In the genomic region with DNA sequence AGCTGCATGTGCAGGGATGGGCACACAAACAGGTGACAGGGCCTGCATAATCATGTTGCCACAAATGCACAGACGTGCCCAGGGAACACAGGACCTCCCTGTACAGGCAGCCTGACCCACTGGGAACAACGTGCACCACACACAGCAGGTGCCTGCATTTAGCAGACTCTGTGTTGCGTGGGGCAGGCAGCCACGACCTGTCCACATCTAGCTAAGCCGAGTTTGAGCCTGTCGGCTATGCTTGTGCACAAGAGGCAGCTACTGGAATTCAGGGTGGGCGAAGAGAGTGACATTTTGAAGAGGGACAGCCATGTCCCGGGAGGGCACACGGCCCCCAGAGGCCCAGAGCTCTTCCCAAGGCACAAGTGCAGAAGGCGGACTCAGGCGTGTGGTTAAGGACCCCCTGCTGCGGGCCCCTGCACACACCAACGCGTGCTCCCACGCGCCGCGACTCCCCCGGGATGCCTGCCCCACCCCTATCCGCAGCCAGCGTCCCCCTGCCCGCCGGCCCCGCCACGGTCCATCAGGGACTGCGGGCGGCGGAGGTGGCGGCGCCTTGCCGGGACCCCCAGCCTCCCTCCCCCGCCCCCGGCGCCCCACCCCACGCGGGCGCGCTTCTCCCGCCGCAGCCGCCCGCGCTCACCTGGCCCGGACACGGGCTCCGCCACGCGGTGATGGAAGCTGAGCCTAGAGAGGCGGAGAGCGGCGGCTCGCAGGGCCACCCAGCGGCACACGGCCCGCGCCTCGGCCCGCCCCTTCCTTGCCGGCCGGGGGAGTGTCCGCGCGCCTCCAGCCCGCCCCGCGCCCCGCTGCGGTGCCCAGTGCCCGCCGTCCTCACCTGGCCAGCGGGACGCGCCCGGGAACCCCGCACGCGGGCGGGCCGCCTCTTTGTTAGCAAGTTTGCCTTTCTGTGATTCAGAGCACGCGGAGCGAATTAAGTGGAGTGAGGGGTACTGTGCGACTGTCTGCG, we compare ENCODE assay signal across 9 cellular contexts.
A peak's percentile ranks its signal among the peaks of the same experiment; 100 is the strongest.
DNase-seq lines count a peak whose midpoint lies in the region; ATAC-seq and TF ChIP-seq lines count a peak whose summit lies in the region.
"Had no signal": no experiment of that assay in that cellular context is flagged by ENCODE, and none has a peak within 500 bp of the region (broad histone marks: within the 10 kb centered on the region; RNA-seq: fewer than 3 reads in every experiment).

No MANE protein-coding gene starts in this region.

- TF ChIP-seq CTCF in CD4-positive, alpha-beta T cell (IDR thresholded peaks at IDR 0.05) = no peak

- no peak overlapping the region for H3K4ac ChIP-seq in mesendoderm (ENCODE audit: low read depth, low read length)

- H3K9ac ChIP-seq in HUES64 (ENCODE audit: low read depth, low read length) = peak overlapping the region; percentile 38; the same call in 1 of the 2 replicates
- H3K9ac ChIP-seq in mesendoderm (ENCODE audit: low read length) = peak overlapping the region; percentile 19

- DNase-seq in ACHN = peak; percentile 46
- DNase-seq in mesendoderm = peak; percentile 24
- no peak for DNase-seq in CD4-positive, alpha-beta T cell
- DNase-seq: activated naive CD8-positive, alpha-beta T cell treated with anti-CD3 and anti-CD28 coated beads for 36 hours had no signal

- H3K9me3 ChIP-seq in HUES64 (ENCODE audit: insufficient read depth, low read depth, low read length) (no peaks in the 10 kb centered on the region), ectodermal cell (ENCODE audit: control insufficient read depth, low read length) (no peaks in the 10 kb centered on the region)
- no peaks in the 10 kb centered on the region for H3K9me3 ChIP-seq in CD4-positive, alpha-beta T cell (ENCODE audit: control insufficient read depth, low read length)

- peaks cover 49% of the 10 kb centered on the region for H3K27me3 ChIP-seq in HUES64 (ENCODE audit: insufficient read depth, low read length)
- peaks cover 44% of the 10 kb centered on the region for H3K27me3 ChIP-seq in ectodermal cell (ENCODE audit: control insufficient read depth, insufficient read depth, low read length, poor library complexity, severe bottlenecking)
- H3K27me3 ChIP-seq in mesendoderm (ENCODE audit: insufficient read depth, low read length, poor library complexity) = no peaks in the 10 kb centered on the region
- peaks cover 37% of the 10 kb centered on the region for H3K27me3 ChIP-seq in CD4-positive, alpha-beta T cell (ENCODE audit: control insufficient read depth, insufficient read depth, low read length)

- no peak overlapping the region for H2AK5ac ChIP-seq in mesendoderm (ENCODE audit: low read length)

- no peak overlapping the region for H3K18ac ChIP-seq in mesendoderm (ENCODE audit: low read length)

- H3K79me2 ChIP-seq in mesendoderm (ENCODE audit: control insufficient read depth, insufficient read depth, low read length) = no peaks in the 10 kb centered on the region

- in situ Hi-C loops in ACHN (cut with HindIII; ENCODE audit: low pct_ligation_motif_present, low pct_unique_long_range_greater_than_20kb, low sequenced_read_pairs) = loop anchor here (25.0 kb wide), 1 partner anchor 297 kb away; no protein-coding TSS in a partner anchor

- H3K23ac ChIP-seq in mesendoderm (ENCODE audit: low read length) = no peak overlapping the region

- CTCF ChIA-PET in CD4-positive, alpha-beta T cell (lab: Charles Lee) = no interaction called here

- peak overlapping the region; percentile 75 for H3K4me2 ChIP-seq in mesendoderm (ENCODE audit: low read length)

- no peaks in the 10 kb centered on the region for H3K79me1 ChIP-seq in mesendoderm (ENCODE audit: low read length)

- intact Hi-C loops in CD4-positive, alpha-beta T cell (cut with DNase I, micrococcal nuclease) = no loop called here

- POLR2A ChIA-PET in CD4-positive, alpha-beta T cell (lab: Charles Lee) = no interaction called here

- H4K5ac ChIP-seq in mesendoderm (ENCODE audit: low read length) = no peak overlapping the region

- no peak overlapping the region for H2BK120ac ChIP-seq in mesendoderm (ENCODE audit: low read depth, low read length)

- H3K4me3 Mint-ChIP-seq in CD4-positive, alpha-beta T cell = no peak overlapping the region
- H3K4me3 Mint-ChIP-seq: activated naive CD8-positive, alpha-beta T cell treated with anti-CD3 and anti-CD28 coated beads for 36 hours had no signal

- peaks cover 44% of the 10 kb centered on the region for H3K27me3 Mint-ChIP-seq in CD4-positive, alpha-beta T cell

- H3K4me1 Mint-ChIP-seq in CD4-positive, alpha-beta T cell (ENCODE audit: low read depth) = no peaks in the 10 kb centered on the region

- H3K56ac ChIP-seq in mesendoderm (ENCODE audit: low read length) = peak overlapping the region; percentile 67

- H3K27ac Mint-ChIP-seq in CD4-positive, alpha-beta T cell = no peak overlapping the region
- H3K27ac Mint-ChIP-seq: activated naive CD8-positive, alpha-beta T cell treated with anti-CD3 and anti-CD28 coated beads for 36 hours had no signal

- no peaks in the 10 kb centered on the region for H3K9me3 Mint-ChIP-seq in CD4-positive, alpha-beta T cell
- H3K9me3 Mint-ChIP-seq: activated naive CD8-positive, alpha-beta T cell treated with anti-CD3 and anti-CD28 coated beads for 36 hours had no signal

- H3K36me3 ChIP-seq in HUES64 (ENCODE audit: insufficient read depth, low read length) (no peaks in the 10 kb centered on the region), ectodermal cell (ENCODE audit: control insufficient read depth, insufficient read depth, low read length) (no peaks in the 10 kb centered on the region), mesendoderm (ENCODE audit: control insufficient read depth, insufficient read depth, low read length) (no peaks in the 10 kb centered on the region)

- WGBS in HUES64 = 5% methylated on average over 81 of the region's 84 CpGs
- 5% methylated on average over 84 of the region's 84 CpGs for WGBS in ectodermal cell, 2 experiments
- no CpG with 5 or more reads among the region's 84 CpGs for WGBS in mesendoderm (ENCODE audit: extremely low coverage, insufficient coverage, low lambda C conversion rate)

- no peaks in the 10 kb centered on the region for H3K36me3 Mint-ChIP-seq in CD4-positive, alpha-beta T cell (ENCODE audit: low read depth)
- H3K36me3 Mint-ChIP-seq: activated naive CD8-positive, alpha-beta T cell treated with anti-CD3 and anti-CD28 coated beads for 36 hours had no signal

- H3K27ac ChIP-seq in HUES64 (ENCODE audit: low read depth, low read length) (no peak overlapping the region), ectodermal cell (ENCODE audit: insufficient read depth, low read depth, low read length, poor library complexity, severe bottlenecking) (no peak overlapping the region), mesendoderm (ENCODE audit: low read depth, low read length) (no peak overlapping the region)
- H3K27ac ChIP-seq in CD4-positive, alpha-beta T cell (ENCODE audit: low read depth, low read length) = no peak overlapping the region

- H3K4me1 ChIP-seq in HUES64 (ENCODE audit: insufficient read depth, low read length) = no peaks in the 10 kb centered on the region
- peaks cover 7% of the 10 kb centered on the region for H3K4me1 ChIP-seq in ectodermal cell (ENCODE audit: control insufficient read depth, insufficient read depth, low read length)
- no peaks in the 10 kb centered on the region for H3K4me1 ChIP-seq in mesendoderm (ENCODE audit: control insufficient read depth, low read depth, low read length)

- H4K8ac ChIP-seq in mesendoderm (ENCODE audit: low read depth, low read length) = no peak overlapping the region

- no peak overlapping the region for H2BK15ac ChIP-seq in mesendoderm (replicated peaks; ENCODE audit: low read depth)

- H2BK5ac ChIP-seq in mesendoderm (ENCODE audit: low read length) = no peak overlapping the region

- H3K4me3 ChIP-seq in HUES64 (ENCODE audit: low read length) (peak overlapping the region; percentile 65), ectodermal cell (ENCODE audit: insufficient read depth, low read depth, low read length) (peak overlapping the region; percentile 37), mesendoderm (ENCODE audit: low read length) (peak overlapping the region; percentile 37)

- ATAC-seq in HG03097 (IDR thresholded peaks at IDR 0.05; ENCODE audit: low FRiP score, unreplicated experiment) (no peak), HG03139 (IDR thresholded peaks at IDR 0.05; ENCODE audit: unreplicated experiment) (no peak)
- no peak for ATAC-seq in CD4-positive, alpha-beta T cell (ENCODE audit: poor library complexity)
- ATAC-seq in activated CD4-positive, CD25-positive, alpha-beta regulatory T cell treated with anti-CD3 and anti-CD28 coated beads, Interleukin-2, amount 50 U/mL, for 24 hours = no peak

Comparison
In these comparisons a context has a peak if more than half of its experiments do, and no peak if none do; other contexts are left out.
1. DNase-seq: peak in ACHN (single experiment) and mesendoderm (single experiment); none in CD4-positive, alpha-beta T cell (0 of 10).
2. Peak in every context shown above with its lines, with median percentiles within 50 percentile points of each other: H3K4me3 ChIP-seq.